ENCODE assay signal across 24 cellular contexts in the genomic region with DNA sequence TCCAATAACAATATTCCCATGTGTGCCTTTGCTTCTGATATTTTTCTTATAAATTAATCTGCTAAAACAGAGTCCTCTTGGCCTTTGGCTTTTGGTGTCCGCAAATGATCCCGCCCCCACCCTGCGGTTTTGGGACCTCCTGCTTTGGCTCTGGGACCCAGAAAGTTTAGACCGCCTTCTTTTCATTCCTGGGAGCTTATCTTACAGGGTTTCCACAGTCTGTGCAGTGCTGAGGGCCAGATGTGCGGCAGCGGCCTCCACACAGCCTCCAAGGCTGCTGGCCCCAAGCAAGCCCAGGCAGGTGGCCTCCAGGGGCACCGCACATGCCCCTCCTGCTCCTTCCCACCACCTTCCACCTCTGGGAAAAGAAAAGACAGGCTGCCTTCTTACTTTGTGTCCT.
DNase-seq lines count a peak whose midpoint lies in the region; ATAC-seq and TF ChIP-seq lines count a peak whose summit lies in the region.
"Had no signal": no experiment of that assay in that cellular context is flagged by ENCODE, and none has a peak within 500 bp of the region (broad histone marks: within the 10 kb centered on the region; RNA-seq: fewer than 3 reads in every experiment).

No MANE protein-coding gene starts in this region.

- no peak overlapping the region for H3K4me3 ChIP-seq in right atrium auricular region
- no peak overlapping the region for H3K4me3 ChIP-seq in brain microvascular endothelial cell (ENCODE audit: low read depth, low read length)
- H3K4me3 ChIP-seq: BLaER1, cardiac muscle cell, lower lobe of right lung had no signal

- peak; percentile 67 for ATAC-seq in Right ventricle myocardium superior (ENCODE audit: poor library complexity)
- ATAC-seq in HG03342 (IDR thresholded peaks at IDR 0.05; ENCODE audit: unreplicated experiment): no peak
- ATAC-seq: activated CD4-positive, CD25-positive, alpha-beta regulatory T cell treated with anti-CD3 and anti-CD28 coated beads, Interleukin-2, amount 50 U/mL, for 24 hours; activated CD8-positive, alpha-beta T cell treated with anti-CD3 and anti-CD28 coated beads for 36 hours; esophagus mucosa; lower lobe of right lung had no signal

- DNase-seq in Right ventricle myocardium superior (peak; percentile 50), right atrium auricular region (ENCODE audit: low spot score) (no peak), fibroblast of the conjunctiva (ENCODE audit: low read depth) (peak; percentile 49), mucosa of gallbladder (ENCODE audit: low spot score) (peak; percentile 44), hypothalamus (lab: John Stamatoyannopoulos, UW) (no peak), brain microvascular endothelial cell (no peak), NCI-H748 treated with DMSO at 0.1 percent for 48 hours (lab: John Stamatoyannopoulos, UW) (no peak)
- DNase-seq: activated CD8-positive, alpha-beta T cell treated with anti-CD3 and anti-CD28 coated beads for 36 hours; activated gamma-delta T cell; activated T-cell treated with anti-CD3 and anti-CD28 coated beads for 4 hours; COR-L47; effector CD4-positive, alpha-beta T cell; lower lobe of right lung; NCI-H146; NCI-H526 treated with DMSO at 0.1 percent for 48 hours; stimulated activated CD4-positive, alpha-beta T cell treated with anti-CD3 and anti-CD28 coated beads, Interleukin-4, amount 100 ng/mL, for 1 hour; stimulated activated naive CD4-positive, alpha-beta T cell; trophoblast cell had no signal

- H3K4me1 ChIP-seq in right atrium auricular region: no peaks in the 10 kb centered on the region

- no peaks in the 10 kb centered on the region for H3K27me3 ChIP-seq in right atrium auricular region
- H3K27me3 ChIP-seq in brain microvascular endothelial cell (replicated peaks): peaks cover 7% of the 10 kb centered on the region
- H3K27me3 ChIP-seq: BLaER1, cardiac muscle cell had no signal

- intact Hi-C loops in Right ventricle myocardium superior (cut with DNase I): no loop called here

- in situ Hi-C loops in brain microvascular endothelial cell (cut with HindIII; ENCODE audit: low pct_ligation_motif_present, low sequenced_read_pairs): no loop called here

- no peaks in the 10 kb centered on the region for H3K9me3 ChIP-seq in right atrium auricular region
- H3K9me3 ChIP-seq: BLaER1, lower lobe of right lung had no signal

- TF ChIP-seq CTCF in right atrium auricular region (IDR thresholded peaks at IDR 0.05) (no peak), brain microvascular endothelial cell (IDR thresholded peaks at IDR 0.05; ENCODE audit: low read depth, low read length, missing control alignments) (no peak)

- H3K27ac ChIP-seq in right atrium auricular region (no peak overlapping the region), brain microvascular endothelial cell (no peak overlapping the region)
- H3K27ac ChIP-seq: BLaER1, cardiac muscle cell, KMS-11, lower lobe of right lung had no signal

- H3K36me3 ChIP-seq in right atrium auricular region: no peaks in the 10 kb centered on the region
- H3K36me3 ChIP-seq in brain microvascular endothelial cell (replicated peaks): no peaks in the 10 kb centered on the region
- H3K36me3 ChIP-seq: BLaER1, cardiac muscle cell, lower lobe of right lung had no signal

Comparison
In these comparisons a context has a peak if more than half of its experiments do, and no peak if none do; other contexts are left out.
1. DNase-seq: peak in Right ventricle myocardium superior (single experiment), fibroblast of the conjunctiva (single experiment) and mucosa of gallbladder (single experiment); none in right atrium auricular region (single experiment), hypothalamus (0 of 51), brain microvascular endothelial cell (single experiment) and NCI-H748 treated with DMSO at 0.1 percent for 48 hours (single experiment).